2 cellular contexts compared by ENCODE assay signal in the genomic region with DNA sequence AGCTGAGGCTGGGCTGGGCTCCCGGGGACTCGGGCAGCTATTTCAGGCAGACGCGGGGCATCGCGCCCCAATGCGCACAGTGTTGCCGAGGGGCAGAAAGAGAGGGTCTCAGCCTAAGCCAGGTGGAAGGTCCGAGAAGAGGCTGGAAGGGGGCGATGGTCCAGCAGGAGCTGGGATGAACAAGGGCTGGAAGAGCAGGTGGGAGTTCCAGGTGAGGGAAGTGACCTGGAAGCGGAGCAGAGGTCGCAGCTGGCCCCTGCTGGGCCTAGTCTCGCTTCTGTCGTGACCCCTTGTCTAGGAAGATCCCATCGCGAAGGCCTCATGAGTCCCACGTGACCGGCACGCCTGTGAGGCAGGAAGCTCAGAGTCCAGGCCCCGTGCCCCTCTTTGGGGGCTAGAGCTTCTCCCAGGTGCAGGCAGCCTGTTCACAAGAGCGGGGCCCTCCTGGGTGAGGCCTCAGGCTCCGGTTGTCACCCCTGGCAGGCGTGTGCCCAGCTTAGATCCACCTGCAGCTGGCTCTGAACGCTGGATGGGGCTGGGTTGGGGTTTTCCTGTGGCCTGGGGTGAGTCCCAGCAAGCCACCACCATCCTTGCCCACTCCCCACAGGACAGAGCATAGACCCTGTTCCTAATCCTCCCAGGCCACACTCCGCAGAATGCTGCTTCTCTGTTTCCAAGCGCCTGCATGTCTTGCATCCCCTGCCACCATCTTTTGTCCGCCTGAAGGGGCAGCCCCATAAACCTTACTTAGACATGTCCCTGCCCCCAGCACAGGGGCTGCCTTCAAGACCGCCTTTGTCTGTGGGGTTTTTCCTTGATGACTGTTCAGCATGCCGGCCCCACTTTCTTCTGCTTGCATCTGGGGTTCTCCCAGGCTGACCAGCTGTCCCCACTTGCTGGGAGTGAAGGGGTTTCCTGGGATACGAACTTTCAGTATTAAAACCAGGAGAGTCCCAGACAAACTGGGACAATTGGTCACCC.
A peak's percentile ranks its signal among the peaks of the same experiment; 100 is the strongest.
TF ChIP-seq lines count a peak whose summit lies in the region.

No MANE protein-coding gene starts in this region.

TF ChIP-seq in GM23338, 12 proteins besides CTCF, POLR2A, EP300 and RAD21 (continued from another document and continues in another):
- TF ChIP-seq POLR2AphosphoS5 (IDR thresholded peaks at IDR 0.05; ENCODE audit: low read depth) (no peak), ZNF331 (CRISPR knock-in tag; IDR thresholded peaks at IDR 0.05; ENCODE audit: low read depth) (no peak), ZNF114 (CRISPR knock-in tag; IDR thresholded peaks at IDR 0.05) (no peak), CREB1 (CRISPR knock-in tag; IDR thresholded peaks at IDR 0.05; ENCODE audit: low read depth) (no peak), STAT1 (IDR thresholded peaks at IDR 0.05; ENCODE audit: unreplicated experiment) (no peak), EZH2phosphoT487 (IDR thresholded peaks at IDR 0.05; ENCODE audit: unreplicated experiment) (no peak), NANOG (IDR thresholded peaks at IDR 0.05; ENCODE audit: borderline replicate concordance) (no peak), EZH2 (IDR thresholded peaks at IDR 0.05; ENCODE audit: low read depth, unreplicated experiment) (no peak)
- TF ChIP-seq, protein P1, sequence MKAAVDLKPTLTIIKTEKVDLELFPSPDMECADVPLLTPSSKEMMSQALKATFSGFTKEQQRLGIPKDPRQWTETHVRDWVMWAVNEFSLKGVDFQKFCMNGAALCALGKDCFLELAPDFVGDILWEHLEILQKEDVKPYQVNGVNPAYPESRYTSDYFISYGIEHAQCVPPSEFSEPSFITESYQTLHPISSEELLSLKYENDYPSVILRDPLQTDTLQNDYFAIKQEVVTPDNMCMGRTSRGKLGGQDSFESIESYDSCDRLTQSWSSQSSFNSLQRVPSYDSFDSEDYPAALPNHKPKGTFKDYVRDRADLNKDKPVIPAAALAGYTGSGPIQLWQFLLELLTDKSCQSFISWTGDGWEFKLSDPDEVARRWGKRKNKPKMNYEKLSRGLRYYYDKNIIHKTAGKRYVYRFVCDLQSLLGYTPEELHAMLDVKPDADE (IDR thresholded peaks at IDR 0.05): no peak
- TF ChIP-seq, protein P2, sequence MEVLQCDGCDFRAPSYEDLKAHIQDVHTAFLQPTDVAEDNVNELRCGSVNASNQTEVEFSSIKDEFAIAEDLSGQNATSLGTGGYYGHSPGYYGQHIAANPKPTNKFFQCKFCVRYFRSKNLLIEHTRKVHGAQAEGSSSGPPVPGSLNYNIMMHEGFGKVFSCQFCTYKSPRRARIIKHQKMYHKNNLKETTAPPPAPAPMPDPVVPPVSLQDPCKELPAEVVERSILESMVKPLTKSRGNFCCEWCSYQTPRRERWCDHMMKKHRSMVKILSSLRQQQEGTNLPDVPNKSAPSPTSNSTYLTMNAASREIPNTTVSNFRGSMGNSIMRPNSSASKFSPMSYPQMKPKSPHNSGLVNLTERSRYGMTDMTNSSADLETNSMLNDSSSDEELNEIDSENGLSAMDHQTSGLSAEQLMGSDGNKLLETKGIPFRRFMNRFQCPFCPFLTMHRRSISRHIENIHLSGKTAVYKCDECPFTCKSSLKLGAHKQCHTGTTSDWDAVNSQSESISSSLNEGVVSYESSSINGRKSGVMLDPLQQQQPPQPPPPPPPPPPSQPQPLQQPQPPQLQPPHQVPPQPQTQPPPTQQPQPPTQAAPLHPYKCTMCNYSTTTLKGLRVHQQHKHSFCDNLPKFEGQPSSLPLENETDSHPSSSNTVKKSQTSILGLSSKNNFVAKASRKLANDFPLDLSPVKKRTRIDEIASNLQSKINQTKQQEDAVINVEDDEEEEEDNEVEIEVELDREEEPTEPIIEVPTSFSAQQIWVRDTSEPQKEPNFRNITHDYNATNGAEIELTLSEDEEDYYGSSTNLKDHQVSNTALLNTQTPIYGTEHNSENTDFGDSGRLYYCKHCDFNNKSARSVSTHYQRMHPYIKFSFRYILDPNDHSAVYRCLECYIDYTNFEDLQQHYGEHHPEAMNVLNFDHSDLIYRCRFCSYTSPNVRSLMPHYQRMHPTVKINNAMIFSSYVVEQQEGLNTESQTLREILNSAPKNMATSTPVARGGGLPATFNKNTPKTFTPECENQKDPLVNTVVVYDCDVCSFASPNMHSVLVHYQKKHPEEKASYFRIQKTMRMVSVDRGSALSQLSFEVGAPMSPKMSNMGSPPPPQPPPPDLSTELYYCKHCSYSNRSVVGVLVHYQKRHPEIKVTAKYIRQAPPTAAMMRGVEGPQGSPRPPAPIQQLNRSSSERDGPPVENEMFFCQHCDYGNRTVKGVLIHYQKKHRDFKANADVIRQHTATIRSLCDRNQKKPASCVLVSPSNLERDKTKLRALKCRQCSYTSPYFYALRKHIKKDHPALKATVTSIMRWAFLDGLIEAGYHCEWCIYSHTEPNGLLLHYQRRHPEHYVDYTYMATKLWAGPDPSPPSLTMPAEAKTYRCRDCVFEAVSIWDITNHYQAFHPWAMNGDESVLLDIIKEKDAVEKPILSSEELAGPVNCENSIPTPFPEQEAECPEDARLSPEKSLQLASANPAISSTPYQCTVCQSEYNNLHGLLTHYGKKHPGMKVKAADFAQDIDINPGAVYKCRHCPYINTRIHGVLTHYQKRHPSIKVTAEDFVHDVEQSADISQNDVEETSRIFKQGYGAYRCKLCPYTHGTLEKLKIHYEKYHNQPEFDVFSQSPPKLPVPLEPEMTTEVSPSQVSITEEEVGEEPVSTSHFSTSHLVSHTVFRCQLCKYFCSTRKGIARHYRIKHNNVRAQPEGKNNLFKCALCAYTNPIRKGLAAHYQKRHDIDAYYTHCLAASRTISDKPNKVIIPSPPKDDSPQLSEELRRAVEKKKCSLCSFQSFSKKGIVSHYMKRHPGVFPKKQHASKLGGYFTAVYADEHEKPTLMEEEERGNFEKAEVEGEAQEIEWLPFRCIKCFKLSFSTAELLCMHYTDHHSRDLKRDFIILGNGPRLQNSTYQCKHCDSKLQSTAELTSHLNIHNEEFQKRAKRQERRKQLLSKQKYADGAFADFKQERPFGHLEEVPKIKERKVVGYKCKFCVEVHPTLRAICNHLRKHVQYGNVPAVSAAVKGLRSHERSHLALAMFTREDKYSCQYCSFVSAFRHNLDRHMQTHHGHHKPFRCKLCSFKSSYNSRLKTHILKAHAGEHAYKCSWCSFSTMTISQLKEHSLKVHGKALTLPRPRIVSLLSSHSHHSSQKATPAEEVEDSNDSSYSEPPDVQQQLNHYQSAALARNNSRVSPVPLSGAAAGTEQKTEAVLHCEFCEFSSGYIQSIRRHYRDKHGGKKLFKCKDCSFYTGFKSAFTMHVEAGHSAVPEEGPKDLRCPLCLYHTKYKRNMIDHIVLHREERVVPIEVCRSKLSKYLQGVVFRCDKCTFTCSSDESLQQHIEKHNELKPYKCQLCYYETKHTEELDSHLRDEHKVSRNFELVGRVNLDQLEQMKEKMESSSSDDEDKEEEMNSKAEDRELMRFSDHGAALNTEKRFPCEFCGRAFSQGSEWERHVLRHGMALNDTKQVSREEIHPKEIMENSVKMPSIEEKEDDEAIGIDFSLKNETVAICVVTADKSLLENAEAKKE (CRISPR knock-in tag; IDR thresholded peaks at IDR 0.05): no peak

TF ChIP-seq in HepG2, 621 proteins besides CTCF, POLR2A, EP300 and RAD21 (continues in another document):
- TF ChIP-seq, protein P3, sequence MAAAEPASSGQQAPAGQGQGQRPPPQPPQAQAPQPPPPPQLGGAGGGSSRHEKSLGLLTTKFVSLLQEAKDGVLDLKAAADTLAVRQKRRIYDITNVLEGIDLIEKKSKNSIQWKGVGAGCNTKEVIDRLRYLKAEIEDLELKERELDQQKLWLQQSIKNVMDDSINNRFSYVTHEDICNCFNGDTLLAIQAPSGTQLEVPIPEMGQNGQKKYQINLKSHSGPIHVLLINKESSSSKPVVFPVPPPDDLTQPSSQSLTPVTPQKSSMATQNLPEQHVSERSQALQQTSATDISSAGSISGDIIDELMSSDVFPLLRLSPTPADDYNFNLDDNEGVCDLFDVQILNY (CRISPR knock-in tag; conservative IDR thresholded peaks at IDR 0.05): no peak
- TF ChIP-seq, protein P4, sequence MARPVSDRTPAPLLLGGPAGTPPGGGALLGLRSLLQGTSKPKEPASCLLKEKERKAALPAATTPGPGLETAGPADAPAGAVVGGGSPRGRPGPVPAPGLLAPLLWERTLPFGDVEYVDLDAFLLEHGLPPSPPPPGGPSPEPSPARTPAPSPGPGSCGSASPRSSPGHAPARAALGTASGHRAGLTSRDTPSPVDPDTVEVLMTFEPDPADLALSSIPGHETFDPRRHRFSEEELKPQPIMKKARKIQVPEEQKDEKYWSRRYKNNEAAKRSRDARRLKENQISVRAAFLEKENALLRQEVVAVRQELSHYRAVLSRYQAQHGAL (CRISPR knock-in tag; IDR thresholded peaks at IDR 0.05; ENCODE audit: not compliant biosample characterization): no peak
- TF ChIP-seq ZNF768 (CRISPR knock-in tag; IDR thresholded peaks at IDR 0.05) (no peak), ZBTB20 (CRISPR knock-in tag; IDR thresholded peaks at IDR 0.05; ENCODE audit: borderline replicate concordance, low read depth) (no peak), RBFOX2 (IDR thresholded peaks at IDR 0.05; ENCODE audit: low read depth, low read length) (no peak), ZNF678 (CRISPR knock-in tag; IDR thresholded peaks at IDR 0.05) (no peak), SALL1 (CRISPR knock-in tag; IDR thresholded peaks at IDR 0.05) (no peak), JUN (CRISPR knock-in tag; IDR thresholded peaks at IDR 0.05) (no peak), AGO2 (optimal IDR thresholded peaks at IDR 0.05; ENCODE audit: low read depth, low read length) (peak; percentile 32), FOXK1 (CRISPR knock-in tag; IDR thresholded peaks at IDR 0.05; ENCODE audit: borderline replicate concordance, low read depth) (no peak)
- TF ChIP-seq, protein P5, sequence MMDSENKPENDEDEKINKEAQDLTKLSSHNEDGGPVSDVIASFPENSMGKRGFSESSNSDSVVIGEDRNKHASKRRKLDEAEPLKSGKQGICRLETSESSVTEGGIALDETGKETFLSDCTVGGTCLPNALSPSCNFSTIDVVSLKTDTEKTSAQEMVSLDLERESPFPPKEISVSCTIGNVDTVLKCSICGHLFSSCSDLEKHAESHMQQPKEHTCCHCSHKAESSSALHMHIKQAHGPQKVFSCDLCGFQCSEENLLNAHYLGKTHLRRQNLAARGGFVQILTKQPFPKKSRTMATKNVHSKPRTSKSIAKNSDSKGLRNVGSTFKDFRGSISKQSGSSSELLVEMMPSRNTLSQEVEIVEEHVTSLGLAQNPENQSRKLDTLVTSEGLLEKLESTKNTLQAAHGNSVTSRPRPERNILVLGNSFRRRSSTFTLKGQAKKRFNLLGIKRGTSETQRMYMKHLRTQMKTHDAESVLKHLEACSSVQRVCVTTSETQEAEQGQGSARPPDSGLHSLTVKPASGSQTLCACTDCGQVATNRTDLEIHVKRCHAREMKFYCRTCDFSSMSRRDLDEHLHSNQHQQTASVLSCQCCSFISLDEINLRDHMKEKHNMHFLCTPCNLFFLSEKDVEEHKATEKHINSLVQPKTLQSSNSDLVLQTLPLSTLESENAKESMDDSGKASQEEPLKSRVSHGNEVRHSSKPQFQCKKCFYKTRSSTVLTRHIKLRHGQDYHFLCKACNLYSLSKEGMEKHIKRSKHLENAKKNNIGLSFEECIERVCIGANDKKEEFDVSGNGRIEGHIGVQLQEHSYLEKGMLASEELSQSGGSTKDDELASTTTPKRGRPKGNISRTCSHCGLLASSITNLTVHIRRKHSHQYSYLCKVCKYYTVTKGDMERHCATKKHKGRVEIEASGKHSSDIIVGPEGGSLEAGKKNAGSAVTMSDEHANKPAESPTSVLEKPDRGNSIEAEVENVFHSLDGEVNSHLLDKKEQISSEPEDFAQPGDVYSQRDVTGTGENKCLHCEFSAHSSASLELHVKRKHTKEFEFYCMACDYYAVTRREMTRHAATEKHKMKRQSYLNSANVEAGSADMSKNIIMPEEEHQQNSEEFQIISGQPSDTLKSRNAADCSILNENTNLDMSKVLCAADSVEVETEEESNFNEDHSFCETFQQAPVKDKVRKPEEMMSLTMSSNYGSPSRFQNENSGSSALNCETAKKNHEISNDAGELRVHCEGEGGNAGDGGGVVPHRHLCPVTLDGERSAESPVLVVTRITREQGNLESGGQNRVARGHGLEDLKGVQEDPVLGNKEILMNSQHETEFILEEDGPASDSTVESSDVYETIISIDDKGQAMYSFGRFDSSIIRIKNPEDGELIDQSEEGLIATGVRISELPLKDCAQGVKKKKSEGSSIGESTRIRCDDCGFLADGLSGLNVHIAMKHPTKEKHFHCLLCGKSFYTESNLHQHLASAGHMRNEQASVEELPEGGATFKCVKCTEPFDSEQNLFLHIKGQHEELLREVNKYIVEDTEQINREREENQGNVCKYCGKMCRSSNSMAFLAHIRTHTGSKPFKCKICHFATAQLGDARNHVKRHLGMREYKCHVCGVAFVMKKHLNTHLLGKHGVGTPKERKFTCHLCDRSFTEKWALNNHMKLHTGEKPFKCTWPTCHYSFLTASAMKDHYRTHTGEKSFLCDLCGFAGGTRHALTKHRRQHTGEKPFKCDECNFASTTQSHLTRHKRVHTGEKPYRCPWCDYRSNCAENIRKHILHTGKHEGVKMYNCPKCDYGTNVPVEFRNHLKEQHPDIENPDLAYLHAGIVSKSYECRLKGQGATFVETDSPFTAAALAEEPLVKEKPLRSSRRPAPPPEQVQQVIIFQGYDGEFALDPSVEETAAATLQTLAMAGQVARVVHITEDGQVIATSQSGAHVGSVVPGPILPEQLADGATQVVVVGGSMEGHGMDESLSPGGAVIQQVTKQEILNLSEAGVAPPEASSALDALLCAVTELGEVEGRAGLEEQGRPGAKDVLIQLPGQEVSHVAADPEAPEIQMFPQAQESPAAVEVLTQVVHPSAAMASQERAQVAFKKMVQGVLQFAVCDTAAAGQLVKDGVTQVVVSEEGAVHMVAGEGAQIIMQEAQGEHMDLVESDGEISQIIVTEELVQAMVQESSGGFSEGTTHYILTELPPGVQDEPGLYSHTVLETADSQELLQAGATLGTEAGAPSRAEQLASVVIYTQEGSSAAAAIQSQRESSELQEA (CRISPR knock-in tag; IDR thresholded peaks at IDR 0.05; ENCODE audit: not compliant biosample characterization): no peak
- TF ChIP-seq, protein P6, sequence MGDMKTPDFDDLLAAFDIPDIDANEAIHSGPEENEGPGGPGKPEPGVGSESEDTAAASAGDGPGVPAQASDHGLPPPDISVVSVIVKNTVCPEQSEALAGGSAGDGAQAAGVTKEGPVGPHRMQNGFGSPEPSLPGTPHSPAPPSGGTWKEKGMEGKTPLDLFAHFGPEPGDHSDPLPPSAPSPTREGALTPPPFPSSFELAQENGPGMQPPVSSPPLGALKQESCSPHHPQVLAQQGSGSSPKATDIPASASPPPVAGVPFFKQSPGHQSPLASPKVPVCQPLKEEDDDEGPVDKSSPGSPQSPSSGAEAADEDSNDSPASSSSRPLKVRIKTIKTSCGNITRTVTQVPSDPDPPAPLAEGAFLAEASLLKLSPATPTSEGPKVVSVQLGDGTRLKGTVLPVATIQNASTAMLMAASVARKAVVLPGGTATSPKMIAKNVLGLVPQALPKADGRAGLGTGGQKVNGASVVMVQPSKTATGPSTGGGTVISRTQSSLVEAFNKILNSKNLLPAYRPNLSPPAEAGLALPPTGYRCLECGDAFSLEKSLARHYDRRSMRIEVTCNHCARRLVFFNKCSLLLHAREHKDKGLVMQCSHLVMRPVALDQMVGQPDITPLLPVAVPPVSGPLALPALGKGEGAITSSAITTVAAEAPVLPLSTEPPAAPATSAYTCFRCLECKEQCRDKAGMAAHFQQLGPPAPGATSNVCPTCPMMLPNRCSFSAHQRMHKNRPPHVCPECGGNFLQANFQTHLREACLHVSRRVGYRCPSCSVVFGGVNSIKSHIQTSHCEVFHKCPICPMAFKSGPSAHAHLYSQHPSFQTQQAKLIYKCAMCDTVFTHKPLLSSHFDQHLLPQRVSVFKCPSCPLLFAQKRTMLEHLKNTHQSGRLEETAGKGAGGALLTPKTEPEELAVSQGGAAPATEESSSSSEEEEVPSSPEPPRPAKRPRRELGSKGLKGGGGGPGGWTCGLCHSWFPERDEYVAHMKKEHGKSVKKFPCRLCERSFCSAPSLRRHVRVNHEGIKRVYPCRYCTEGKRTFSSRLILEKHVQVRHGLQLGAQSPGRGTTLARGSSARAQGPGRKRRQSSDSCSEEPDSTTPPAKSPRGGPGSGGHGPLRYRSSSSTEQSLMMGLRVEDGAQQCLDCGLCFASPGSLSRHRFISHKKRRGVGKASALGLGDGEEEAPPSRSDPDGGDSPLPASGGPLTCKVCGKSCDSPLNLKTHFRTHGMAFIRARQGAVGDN (CRISPR knock-in tag; IDR thresholded peaks at IDR 0.05): peak; percentile 37
